25 cellular contexts compared by ENCODE assay signal in genomic region chr11:86117706-86118050, GRCh38. TPM values are rescaled to one million over a fixed set of nuclear protein-coding genes. Genes with fewer than 3 reads are reported as not detected.
DNase-seq lines count a peak whose midpoint lies in the region; ATAC-seq, FAIRE-seq and TF ChIP-seq lines count a peak whose summit lies in the region.
"Had no signal": no experiment of that assay in that cellular context is flagged by ENCODE, and none has a peak within 500 bp of the region (broad histone marks: within the 10 kb centered on the region; RNA-seq: fewer than 3 reads in every experiment).

No MANE protein-coding gene starts in this region.

- H2AFZ ChIP-seq in IMR-90 (replicated peaks; ENCODE audit: low read length, poor library complexity): no peak overlapping the region

- no peak overlapping the region; the same call in 1 of the 2 replicates for H3K18ac ChIP-seq in IMR-90 (ENCODE audit: low read depth, low read length)

- H3K4me2 ChIP-seq in IMR-90 (ENCODE audit: low read depth, low read length): no peak overlapping the region

- no peaks in the 10 kb centered on the region for H3K9me3 Mint-ChIP-seq in T-helper 2 cell treated with Interferon-gamma antibody and Interleukin-4, amounts not matched to agents 5 μg/mL and 100 μg/mL, for 36 hours
- no peaks in the 10 kb centered on the region for H3K9me3 Mint-ChIP-seq in CD4-positive, alpha-beta T cell
- H3K9me3 Mint-ChIP-seq: activated CD4-positive, alpha-beta memory T cell treated with anti-CD3 and anti-CD28 coated beads for 36 hours; effector memory CD8-positive, alpha-beta T cell; type B pancreatic cell; WTC11 had no signal

- H3K27me3 ChIP-seq in IMR-90 (ENCODE audit: control insufficient read depth, insufficient read depth, low read length): no peaks in the 10 kb centered on the region
- H3K27me3 ChIP-seq in bronchial epithelial cell (ENCODE audit: control insufficient read depth, insufficient read depth, low read length): no peaks in the 10 kb centered on the region
- H3K27me3 ChIP-seq in neutrophil: no peaks in the 10 kb centered on the region
- H3K27me3 ChIP-seq in CD4-positive, alpha-beta T cell (ENCODE audit: control insufficient read depth, insufficient read depth, low read length): no peaks in the 10 kb centered on the region
- H3K27me3 ChIP-seq: brain microvascular endothelial cell, esophagus squamous epithelium, gastrocnemius medialis had no signal

- H3K36me3 ChIP-seq in IMR-90 (ENCODE audit: control insufficient read depth, insufficient read depth, low read length) (no peaks in the 10 kb centered on the region), bronchial epithelial cell (ENCODE audit: control insufficient read depth, insufficient read depth, low read length) (no peaks in the 10 kb centered on the region), neutrophil (no peaks in the 10 kb centered on the region)
- H3K36me3 ChIP-seq: BE2C, brain microvascular endothelial cell, esophagus squamous epithelium, gastrocnemius medialis had no signal

- POLR2A ChIA-PET in IMR-90 (lab: Charles Lee; ENCODE audit: unreplicated experiment): no interaction called here
- POLR2A ChIA-PET in CD4-positive, alpha-beta T cell (lab: Charles Lee): interaction anchor here (2.8 kb wide), 1 partner anchor 49 kb away, joined by 8 read pairs; the partner anchor contains the start of gene PICALM

- no peak overlapping the region; the same call in 1 of the 2 replicates for H3K14ac ChIP-seq in IMR-90 (replicated peaks; ENCODE audit: low read depth, low read length)

- H3K27me3 Mint-ChIP-seq in T-helper 2 cell treated with Interferon-gamma antibody and Interleukin-4, amounts not matched to agents 5 μg/mL and 100 μg/mL, for 36 hours (ENCODE audit: low read depth): no peaks in the 10 kb centered on the region
- H3K27me3 Mint-ChIP-seq in CD4-positive, alpha-beta T cell: no peaks in the 10 kb centered on the region
- H3K27me3 Mint-ChIP-seq: effector memory CD8-positive, alpha-beta T cell had no signal

- peak overlapping the region; percentile 57; the same call in 1 of the 2 replicates for H2BK20ac ChIP-seq in IMR-90 (ENCODE audit: low read depth, low read length)

- H3K4me3 ChIP-seq in IMR-90 (ENCODE audit: insufficient read depth, low read depth, low read length) (no peak overlapping the region), bronchial epithelial cell (ENCODE audit: low read depth, low read length) (no peak overlapping the region), neutrophil (ENCODE audit: low read depth in 1 of 2, low read length in 1 of 2) (no peak overlapping the region)
- H3K4me3 ChIP-seq: esophagus squamous epithelium, gastrocnemius medialis had no signal

- intact Hi-C loops in IMR-90 (cut with micrococcal nuclease): loop anchor here (2.0 kb wide), 1 partner anchor 49 kb away; the partner anchor contains the start of gene PICALM
- intact Hi-C loops in CD4-positive, alpha-beta T cell (cut with DNase I, micrococcal nuclease): no loop called here

- H3K23ac ChIP-seq in IMR-90 (ENCODE audit: low read depth, low read length): no peak overlapping the region; the same call in 1 of the 2 replicates

- no peaks in the 10 kb centered on the region for H4K20me1 ChIP-seq in IMR-90 (ENCODE audit: insufficient read depth, low read length)

- H4K5ac ChIP-seq in IMR-90 (ENCODE audit: low read depth, low read length): no peak overlapping the region

- no peak overlapping the region; the same call in 1 of the 2 replicates for H3K4ac ChIP-seq in IMR-90 (ENCODE audit: low read depth, low read length)

- no peak for DNase-seq in T-helper 2 cell treated with Interferon-gamma antibody and Interleukin-4, amounts not matched to agents 5 μg/mL and 100 μg/mL, for 36 hours (ENCODE audit: low spot score)
- DNase-seq in T-helper 2 cell: no peak
- no peak for DNase-seq in IMR-90
- peak; percentile 40 for DNase-seq in bronchial epithelial cell (ENCODE audit: low read depth)
- DNase-seq in D721Med (ENCODE audit: insufficient read length, low spot score): no peak
- DNase-seq in CD4-positive, alpha-beta T cell: no peak
- DNase-seq: 8988T; activated gamma-delta T cell treated with Interleukin-2 at 50 U/mL for 16 hours; BE2C; DMS79; effector memory CD8-positive, alpha-beta T cell; esophagus squamous epithelium; gastrocnemius medialis; NCI-H1105; NCI-H1930; NCI-H526 treated with DMSO at 0.1 percent for 48 hours; T1000 had no signal

- no CpG with 5 or more reads among the region's 1 CpG for WGBS in IMR-90 (ENCODE audit: extremely low coverage in 2 of 2, insufficient read length in 1 of 2), 2 experiments

- no peak overlapping the region for H4K91ac ChIP-seq in IMR-90 (ENCODE audit: insufficient read depth, low read depth, low read length)

- peak overlapping the region; percentile 56 for H3K27ac Mint-ChIP-seq in T-helper 2 cell treated with Interferon-gamma antibody and Interleukin-4, amounts not matched to agents 5 μg/mL and 100 μg/mL, for 36 hours
- H3K27ac Mint-ChIP-seq in CD4-positive, alpha-beta T cell: no peak overlapping the region
- H3K27ac Mint-ChIP-seq: type B pancreatic cell, WTC11 had no signal

- H3K9me1 ChIP-seq in IMR-90 (ENCODE audit: insufficient read depth, low read length): peaks cover 14% of the 10 kb centered on the region

- H3K9me3 ChIP-seq in IMR-90 (ENCODE audit: control insufficient read depth, insufficient read depth, low read length): no peaks in the 10 kb centered on the region
- no peaks in the 10 kb centered on the region for H3K9me3 ChIP-seq in neutrophil
- no peaks in the 10 kb centered on the region for H3K9me3 ChIP-seq in CD4-positive, alpha-beta T cell (ENCODE audit: control insufficient read depth, low read length)
- H3K9me3 ChIP-seq: BE2C, esophagus squamous epithelium, gastrocnemius medialis had no signal

- no peak overlapping the region for H2AK5ac ChIP-seq in IMR-90 (ENCODE audit: low read depth, low read length)

- H3K4me1 Mint-ChIP-seq in T-helper 2 cell treated with Interferon-gamma antibody and Interleukin-4, amounts not matched to agents 5 μg/mL and 100 μg/mL, for 36 hours (ENCODE audit: low read depth): peaks cover 26% of the 10 kb centered on the region
- peaks cover 13% of the 10 kb centered on the region for H3K4me1 Mint-ChIP-seq in CD4-positive, alpha-beta T cell (ENCODE audit: low read depth)
- H3K4me1 Mint-ChIP-seq: WTC11 had no signal

- dilution Hi-C loops in IMR-90 (cut with HindIII; ENCODE audit: low sequenced_read_pairs, unreplicated experiment): no loop called here

- no peak for FAIRE-seq in bronchial epithelial cell (lab: Jason Lieb, UNC)
- FAIRE-seq in D721Med (lab: Jason Lieb, UNC): no peak
- FAIRE-seq: colon had no signal

- no peak overlapping the region for H2AK9ac ChIP-seq in IMR-90 (replicated peaks; ENCODE audit: low read depth, low read length, poor library complexity)

- H3K79me1 ChIP-seq in IMR-90 (ENCODE audit: low read depth in 1 of 2, low read length in 2 of 2): no peaks in the 10 kb centered on the region

- BruUV-seq in IMR-90 (replicated peaks; lab: Mats Ljungman, UMichigan): no TSS peak

- H3K4me1 ChIP-seq in IMR-90 (ENCODE audit: control insufficient read depth, insufficient read depth, low read length) (peaks cover 9% of the 10 kb centered on the region), neutrophil (ENCODE audit: control insufficient read depth in 1 of 2, insufficient read depth in 1 of 2, low read depth in 1 of 2, low read length in 1 of 2) (peaks cover 16 to 24% of the 10 kb centered on the region in 2 experiments)
- H3K4me1 ChIP-seq: BE2C, gastrocnemius medialis had no signal

- TF ChIP-seq RAD21 in IMR-90 (IDR thresholded peaks at IDR 0.05; ENCODE audit: low read length): no peak

- H3K4me3 Mint-ChIP-seq in T-helper 2 cell treated with Interferon-gamma antibody and Interleukin-4, amounts not matched to agents 5 μg/mL and 100 μg/mL, for 36 hours: no peak overlapping the region
- H3K4me3 Mint-ChIP-seq in CD4-positive, alpha-beta T cell: no peak overlapping the region
- H3K4me3 Mint-ChIP-seq: activated CD4-positive, alpha-beta memory T cell treated with anti-CD3 and anti-CD28 coated beads for 36 hours; effector memory CD8-positive, alpha-beta T cell; type B pancreatic cell; WTC11 had no signal

- H3K36me3 Mint-ChIP-seq in T-helper 2 cell treated with Interferon-gamma antibody and Interleukin-4, amounts not matched to agents 5 μg/mL and 100 μg/mL, for 36 hours (ENCODE audit: low read depth): no peaks in the 10 kb centered on the region
- H3K36me3 Mint-ChIP-seq in CD4-positive, alpha-beta T cell (ENCODE audit: low read depth): no peaks in the 10 kb centered on the region
- H3K36me3 Mint-ChIP-seq: activated CD4-positive, alpha-beta memory T cell treated with anti-CD3 and anti-CD28 coated beads for 36 hours; type B pancreatic cell; WTC11 had no signal

- H2BK5ac ChIP-seq in IMR-90 (ENCODE audit: low read depth, low read length, poor library complexity, severe bottlenecking): peak overlapping the region; percentile 2

- in situ Hi-C loops in IMR-90 (cut with MboI; ENCODE audit: low sequenced_read_pairs): no loop called here

- no peak overlapping the region for H3K27ac ChIP-seq in IMR-90 (ENCODE audit: insufficient read depth, low read length)
- H3K27ac ChIP-seq in neutrophil: peak overlapping the region; percentile 53
- H3K27ac ChIP-seq in CD4-positive, alpha-beta T cell (ENCODE audit: low read depth, low read length): no peak overlapping the region
- H3K27ac ChIP-seq: esophagus squamous epithelium, gastrocnemius medialis, HL-60 had no signal

- H4K8ac ChIP-seq in IMR-90 (ENCODE audit: low read depth in 2 of 2, low read length in 2 of 2): no peak overlapping the region

- H3K56ac ChIP-seq in IMR-90 (ENCODE audit: extremely low read depth, insufficient read depth, low read length): no peak overlapping the region

- no peak for ATAC-seq in IMR-90 (ENCODE audit: low read depth)
- no peak for ATAC-seq in CD4-positive, alpha-beta T cell (ENCODE audit: poor library complexity)
- no peak for ATAC-seq in HG02852 (IDR thresholded peaks at IDR 0.05; ENCODE audit: unreplicated experiment)
- ATAC-seq: effector memory CD8-positive, alpha-beta T cell; gastrocnemius medialis; WTC11 had no signal

- peak overlapping the region; percentile 42; the same call in 1 of the 2 replicates for H2BK120ac ChIP-seq in IMR-90 (ENCODE audit: low read depth, low read length)

- no peak for TF ChIP-seq POLR2A in IMR-90 (IDR thresholded peaks at IDR 0.05; ENCODE audit: low read depth, low read length)

- CTCF ChIA-PET in IMR-90 (lab: Yijun Ruan, JAX): no interaction called here
- CTCF ChIA-PET in CD4-positive, alpha-beta T cell (lab: Charles Lee): interaction anchor here (1.0 kb wide), 1 partner anchor 90 kb away, joined by 3 read pairs; no protein-coding TSS in a partner anchor

- no peak for TF ChIP-seq CTCF in IMR-90 (conservative IDR thresholded peaks at IDR 0.05; ENCODE audit: low read depth, low read length)
- TF ChIP-seq CTCF in bronchial epithelial cell (IDR thresholded peaks at IDR 0.05; ENCODE audit: insufficient read depth, low read length, severe bottlenecking): no peak
- no peak for TF ChIP-seq CTCF in neutrophil (IDR thresholded peaks at IDR 0.05)
- TF ChIP-seq CTCF in D721Med (IDR thresholded peaks at IDR 0.05; ENCODE audit: insufficient read depth, missing control alignments): no peak
- no peak for TF ChIP-seq CTCF in CD4-positive, alpha-beta T cell (IDR thresholded peaks at IDR 0.05)

- no peak overlapping the region for H3K9ac ChIP-seq in IMR-90 (ENCODE audit: low read depth, low read length)

- peak overlapping the region; percentile 97; the same call in 1 of the 3 replicates for H2BK15ac ChIP-seq in IMR-90 (ENCODE audit: low read depth, low read length)

RNA-seq across cellular contexts. Expression of gene PICALM, which starts 48.8 kb away (rescaled TPM):
- 441 and 453 TPM in 2 replicates for total RNA-seq in IMR-90 (2012; rRNA removed)
- polyA plus RNA-seq in IMR-90 (2012; rRNA removed): 214 and 235 TPM in 2 replicates
- 75.0 and 88.4 TPM in 2 replicates for polyA plus RNA-seq in IMR-90 (2012; cell fraction: cytosol; rRNA removed)
- 42.1 and 341 TPM in 2 replicates for polyA plus RNA-seq in IMR-90 (2012; cell fraction: nucleus; rRNA removed; ENCODE audit: low replicate concordance)
- 196 and 203 TPM in 2 replicates for total RNA-seq in bronchial epithelial cell
- 10 to 100 TPM; 73.3 to 77.3 TPM for total RNA-seq in CD4-positive, alpha-beta T cell
